In the genomic region with DNA sequence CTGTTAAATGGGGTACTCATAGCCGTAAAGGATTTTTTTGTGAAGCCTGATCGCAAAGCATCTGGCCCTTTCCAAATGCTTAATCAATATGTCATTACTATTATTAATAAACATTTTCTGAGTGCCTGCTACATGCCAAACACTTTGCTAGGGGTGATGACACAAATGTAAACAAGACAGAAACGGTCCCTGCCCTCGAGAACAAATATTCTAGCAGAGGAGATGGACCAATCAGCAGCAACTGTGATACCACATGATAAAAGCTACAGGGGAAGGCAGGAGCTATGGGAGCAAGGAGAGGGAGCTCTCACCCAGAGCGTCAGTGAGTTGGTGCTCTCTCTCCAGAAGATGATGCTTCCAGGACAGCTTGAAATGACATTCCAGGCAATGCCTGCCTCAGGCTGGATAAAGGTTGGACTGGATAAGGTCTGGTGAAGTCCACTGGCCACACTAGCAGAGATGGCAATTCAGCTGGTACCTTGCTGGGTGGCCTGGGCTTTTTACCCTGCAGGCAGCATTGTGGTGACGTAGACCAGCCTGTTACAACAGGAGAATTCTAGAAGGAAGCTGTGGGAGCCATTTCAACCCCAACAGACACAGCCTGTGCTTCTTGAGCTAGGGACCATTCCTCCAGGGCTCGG, we compare ENCODE assay signal across 1 cellular context.
TF ChIP-seq lines count a peak whose summit lies in the region.

No MANE protein-coding gene starts in this region.

TF ChIP-seq in K562, 482 proteins besides CTCF, POLR2A, EP300 and RAD21:
- TF ChIP-seq, protein P1, sequence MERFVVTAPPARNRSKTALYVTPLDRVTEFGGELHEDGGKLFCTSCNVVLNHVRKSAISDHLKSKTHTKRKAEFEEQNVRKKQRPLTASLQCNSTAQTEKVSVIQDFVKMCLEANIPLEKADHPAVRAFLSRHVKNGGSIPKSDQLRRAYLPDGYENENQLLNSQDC (CRISPR knock-in tag; IDR thresholded peaks at IDR 0.05), result no peak
- TF ChIP-seq NFYB (IDR thresholded peaks at IDR 0.05; ENCODE audit: extremely low read depth, insufficient read length), result peak; percentile 7
